ENCODE assay signal across 10 cellular contexts in genomic region chr13:21079761-21080730, GRCh38. TPM values are rescaled to one million over a fixed set of nuclear protein-coding genes. Genes with fewer than 3 reads are reported as not detected.
DNase-seq lines count a peak whose midpoint lies in the region; ATAC-seq and TF ChIP-seq lines count a peak whose summit lies in the region.
"Had no signal": no experiment of that assay in that cellular context is flagged by ENCODE, and none has a peak within 500 bp of the region (broad histone marks: within the 10 kb centered on the region; RNA-seq: fewer than 3 reads in every experiment).

No MANE protein-coding gene starts in this region.

- H3K36me3 Mint-ChIP-seq in GM23338 (ENCODE audit: low read depth), result no peaks in the 10 kb centered on the region
- H3K36me3 Mint-ChIP-seq in activated CD8-positive, alpha-beta T cell treated with anti-CD3 and anti-CD28 coated beads, Interleukin-2, amount 10 ng/mL, durations not matched to agents 7 days and 5 days (ENCODE audit: low read depth), result no peaks in the 10 kb centered on the region

- peaks cover 10% of the 10 kb centered on the region for H3K27me3 Mint-ChIP-seq in GM23338 (ENCODE audit: insufficient read depth, low read depth, poor library complexity)
- peaks cover 19% of the 10 kb centered on the region for H3K27me3 Mint-ChIP-seq in activated CD8-positive, alpha-beta T cell treated with anti-CD3 and anti-CD28 coated beads, Interleukin-2, amount 10 ng/mL, durations not matched to agents 7 days and 5 days (ENCODE audit: low read depth)

- no peaks in the 10 kb centered on the region for H3K79me2 ChIP-seq in GM23338 (replicated peaks; ENCODE audit: insufficient read depth)
- H3K79me2 ChIP-seq: parathyroid adenoma had no signal

- H3K4me1 Mint-ChIP-seq in GM23338, result peaks cover 29% of the 10 kb centered on the region
- H3K4me1 Mint-ChIP-seq in activated CD8-positive, alpha-beta T cell treated with anti-CD3 and anti-CD28 coated beads, Interleukin-2, amount 10 ng/mL, durations not matched to agents 7 days and 5 days (ENCODE audit: low read depth), result peaks cover 15% of the 10 kb centered on the region

- no peak for TF ChIP-seq CTCF in GM23338 (conservative IDR thresholded peaks at IDR 0.05; ENCODE audit: low read depth in 2 of 2)
- TF ChIP-seq CTCF in foreskin fibroblast (IDR thresholded peaks at IDR 0.05; ENCODE audit: low read depth, low read length), result no peak

- no peak overlapping the region for H3K4me3 Mint-ChIP-seq in GM23338
- H3K4me3 Mint-ChIP-seq in activated CD8-positive, alpha-beta T cell treated with anti-CD3 and anti-CD28 coated beads, Interleukin-2, amount 10 ng/mL, durations not matched to agents 7 days and 5 days, result no peak overlapping the region
- H3K4me3 Mint-ChIP-seq: central memory CD8-positive, alpha-beta T cell had no signal

- no peaks in the 10 kb centered on the region for H3K36me3 ChIP-seq in GM23338 (ENCODE audit: insufficient read depth)
- no peaks in the 10 kb centered on the region for H3K36me3 ChIP-seq in SJSA1

- ATAC-seq in GM23338, result no peak
- ATAC-seq in activated CD8-positive, alpha-beta T cell treated with anti-CD3 and anti-CD28 coated beads, Interleukin-2, amount 10 ng/mL, durations not matched to agents 7 days and 5 days, result no peak
- ATAC-seq in GM18873 (IDR thresholded peaks at IDR 0.05; ENCODE audit: low FRiP score, unreplicated experiment), result no peak
- ATAC-seq in GM19467 (IDR thresholded peaks at IDR 0.05; ENCODE audit: unreplicated experiment), result no peak

- no peak overlapping the region for H3K27ac ChIP-seq in GM23338 (ENCODE audit: low read depth)
- H3K27ac ChIP-seq in SJSA1, result peak overlapping the region; percentile 78
- H3K27ac ChIP-seq: parathyroid adenoma had no signal

- POLR2A ChIA-PET in activated CD8-positive, alpha-beta T cell treated with anti-CD3 and anti-CD28 coated beads, Interleukin-2, amount 10 ng/mL, durations not matched to agents 7 days and 5 days (lab: Charles Lee), result no interaction called here

- H3K9me3 Mint-ChIP-seq in GM23338, result no peaks in the 10 kb centered on the region
- H3K9me3 Mint-ChIP-seq in activated CD8-positive, alpha-beta T cell treated with anti-CD3 and anti-CD28 coated beads, Interleukin-2, amount 10 ng/mL, durations not matched to agents 7 days and 5 days (ENCODE audit: insufficient read depth), result no peaks in the 10 kb centered on the region
- H3K9me3 Mint-ChIP-seq: central memory CD8-positive, alpha-beta T cell had no signal

- no peaks in the 10 kb centered on the region for H3K9me3 ChIP-seq in SJSA1 (replicated peaks)

- DNase-seq in GM23338 (ENCODE audit: low spot score) (no peak), SJSA1 (ENCODE audit: low read depth in 1 of 2, low spot score in 2 of 2) (peak; percentile 63 to 75), foreskin fibroblast (peak; percentile 88 to 89), skeletal muscle cell (ENCODE audit: low read depth) (peak; percentile 76)
- DNase-seq in activated CD8-positive, alpha-beta T cell treated with anti-CD3 and anti-CD28 coated beads, Interleukin-2, amount 10 ng/mL, durations not matched to agents 7 days and 5 days, result no peak
- DNase-seq in activated naive CD4-positive, alpha-beta T cell treated with Interleukin-2 at 50 U/mL for 16 hours, result no peak

- H4K20me1 ChIP-seq in GM23338 (replicated peaks; ENCODE audit: insufficient read depth), result no peaks in the 10 kb centered on the region

- H3K4me3 ChIP-seq in GM23338, result no peak overlapping the region
- H3K4me3 ChIP-seq in SJSA1, result peak overlapping the region; percentile 25
- H3K4me3 ChIP-seq in foreskin fibroblast (ENCODE audit: low read depth in 1 of 2, low read length in 2 of 2), result peak overlapping the region in 1 of 2 donors; percentile 30
- peak overlapping the region; percentile 34 for H3K4me3 ChIP-seq in skeletal muscle cell (ENCODE audit: low read depth, low read length)

- H3K4me1 ChIP-seq in GM23338 (ENCODE audit: insufficient read depth), result peaks cover 10% of the 10 kb centered on the region
- peaks cover 24% of the 10 kb centered on the region for H3K4me1 ChIP-seq in SJSA1 (replicated peaks)
- H3K4me1 ChIP-seq: parathyroid adenoma had no signal

- CTCF ChIA-PET in activated CD8-positive, alpha-beta T cell treated with anti-CD3 and anti-CD28 coated beads, Interleukin-2, amount 10 ng/mL, durations not matched to agents 7 days and 5 days (lab: Charles Lee), result no interaction called here

- no peaks in the 10 kb centered on the region for H3K9me2 ChIP-seq in GM23338 (ENCODE audit: insufficient read depth)

- H3K4me2 ChIP-seq in GM23338, result no peak overlapping the region

- H3K27me3 ChIP-seq in GM23338 (ENCODE audit: insufficient read depth), result peaks cover 7% of the 10 kb centered on the region; the same call in 1 of the 2 replicates
- no peaks in the 10 kb centered on the region for H3K27me3 ChIP-seq in SJSA1 (replicated peaks)

- no peak overlapping the region for H3K27ac Mint-ChIP-seq in GM23338
- no peak overlapping the region for H3K27ac Mint-ChIP-seq in activated CD8-positive, alpha-beta T cell treated with anti-CD3 and anti-CD28 coated beads, Interleukin-2, amount 10 ng/mL, durations not matched to agents 7 days and 5 days

- peak overlapping the region; percentile 28; the same call in 1 of the 2 replicates for H2AFZ ChIP-seq in GM23338
- H2AFZ ChIP-seq: parathyroid adenoma had no signal

- 0 out of 2 replicates have a peak, but pooled peaks cover 5% of the 10 kb centered on the region for H3F3A ChIP-seq in GM23338 (replicated peaks; ENCODE audit: low read depth)

TF ChIP-seq in GM23338, 12 proteins besides CTCF, POLR2A, EP300 and RAD21 (continues in another document):
- no peak for TF ChIP-seq REST (IDR thresholded peaks at IDR 0.05; ENCODE audit: unreplicated experiment)
- TF ChIP-seq NANOG (IDR thresholded peaks at IDR 0.05; ENCODE audit: borderline replicate concordance), result no peak
- TF ChIP-seq CREB1 (CRISPR knock-in tag; IDR thresholded peaks at IDR 0.05; ENCODE audit: low read depth), result no peak
- no peak for TF ChIP-seq POLR2AphosphoS5 (IDR thresholded peaks at IDR 0.05; ENCODE audit: low read depth)
- TF ChIP-seq ETS1 (IDR thresholded peaks at IDR 0.05), result no peak
- no peak for TF ChIP-seq STAT1 (IDR thresholded peaks at IDR 0.05; ENCODE audit: unreplicated experiment)
- TF ChIP-seq EZH2 (IDR thresholded peaks at IDR 0.05; ENCODE audit: low read depth, unreplicated experiment), result no peak
- no peak for TF ChIP-seq JUNB (IDR thresholded peaks at IDR 0.05; ENCODE audit: unreplicated experiment)
- TF ChIP-seq ZNF114 (CRISPR knock-in tag; IDR thresholded peaks at IDR 0.05), result no peak
- no peak for TF ChIP-seq EZH2phosphoT487 (IDR thresholded peaks at IDR 0.05; ENCODE audit: unreplicated experiment)

RNA-seq across cellular contexts. Expression of gene LATS2, which starts 18.7 kb away (rescaled TPM):
- total RNA-seq in GM23338 (2014; rRNA removed; shearing (Covaris generic)), result 21.4 and 25.4 TPM in 2 replicates
- 10.5 and 11.3 TPM in 2 replicates for polyA plus RNA-seq in GM23338 (2016; fragmentation: Nextera tagmentation; extraction: Ambion mirVana)
- total RNA-seq in SJSA1 (2014; rRNA removed; shearing (Covaris generic)), result 9.9 and 14.4 TPM in 2 replicates
- total RNA-seq in activated CD8-positive, alpha-beta T cell treated with anti-CD3 and anti-CD28 coated beads, Interleukin-2, amount 10 ng/mL, durations not matched to agents 7 days and 5 days, result 1 to 10 TPM; 3.1 to 4.2 TPM

RNA-seq across cellular contexts. Expression of gene SAP18, which starts 59.9 kb away (rescaled TPM):
- 87.5 and 129 TPM in 2 replicates for total RNA-seq in GM23338 (2014; rRNA removed; shearing (Covaris generic))
- 1,174 and 1,292 TPM in 2 replicates for polyA plus RNA-seq in GM23338 (2016; fragmentation: Nextera tagmentation; extraction: Ambion mirVana)
- 56.0 and 56.9 TPM in 2 replicates for total RNA-seq in SJSA1 (2014; rRNA removed; shearing (Covaris generic))
- total RNA-seq in activated CD8-positive, alpha-beta T cell treated with anti-CD3 and anti-CD28 coated beads, Interleukin-2, amount 10 ng/mL, durations not matched to agents 7 days and 5 days, result 100 to 1,000 TPM; 218 to 225 TPM

Comparison
In these comparisons a context has a peak if more than half of its experiments do, and no peak if none do; other contexts are left out.
1. DNase-seq: peak in SJSA1 (2 of 2), foreskin fibroblast (2 of 2) and skeletal muscle cell (single experiment); none in GM23338 (single experiment), activated CD8-positive, alpha-beta T cell treated with anti-CD3 and anti-CD28 coated beads, Interleukin-2, amount 10 ng/mL, durations not matched to agents 7 days and 5 days (single experiment) and activated naive CD4-positive, alpha-beta T cell treated with Interleukin-2 at 50 U/mL for 16 hours (single experiment).